ENCODE assay signal across 1 cellular context in the genomic region with DNA sequence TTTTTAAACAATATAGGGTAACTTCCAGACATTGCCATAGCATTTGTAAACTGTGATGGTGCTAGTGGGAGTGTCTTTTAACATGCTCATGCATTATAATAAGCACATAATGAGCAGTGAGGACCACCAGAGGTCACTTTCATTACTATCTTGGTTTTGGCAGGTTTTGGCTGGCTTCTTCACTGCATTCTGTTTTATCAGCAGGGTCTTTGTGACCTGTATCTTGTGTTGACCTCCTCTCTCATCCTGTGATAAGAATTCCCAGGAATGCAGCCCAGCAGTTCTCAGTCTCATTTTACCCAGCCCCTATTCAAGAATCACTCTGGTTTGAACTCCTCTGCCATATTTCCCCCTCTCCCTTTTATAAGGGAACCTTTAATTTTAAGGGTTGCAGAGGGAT.
TF ChIP-seq lines count a peak whose summit lies in the region.

No MANE protein-coding gene starts in this region.

TF ChIP-seq in GM23338, 12 proteins besides CTCF, POLR2A, EP300 and RAD21 (continued from another document):
- TF ChIP-seq REST (IDR thresholded peaks at IDR 0.05; ENCODE audit: unreplicated experiment) (no peak), EZH2phosphoT487 (IDR thresholded peaks at IDR 0.05; ENCODE audit: unreplicated experiment) (no peak), ETS1 (IDR thresholded peaks at IDR 0.05) (no peak), JUNB (IDR thresholded peaks at IDR 0.05; ENCODE audit: unreplicated experiment) (no peak)
